ENCODE assay signal across 8 cellular contexts in the genomic region with DNA sequence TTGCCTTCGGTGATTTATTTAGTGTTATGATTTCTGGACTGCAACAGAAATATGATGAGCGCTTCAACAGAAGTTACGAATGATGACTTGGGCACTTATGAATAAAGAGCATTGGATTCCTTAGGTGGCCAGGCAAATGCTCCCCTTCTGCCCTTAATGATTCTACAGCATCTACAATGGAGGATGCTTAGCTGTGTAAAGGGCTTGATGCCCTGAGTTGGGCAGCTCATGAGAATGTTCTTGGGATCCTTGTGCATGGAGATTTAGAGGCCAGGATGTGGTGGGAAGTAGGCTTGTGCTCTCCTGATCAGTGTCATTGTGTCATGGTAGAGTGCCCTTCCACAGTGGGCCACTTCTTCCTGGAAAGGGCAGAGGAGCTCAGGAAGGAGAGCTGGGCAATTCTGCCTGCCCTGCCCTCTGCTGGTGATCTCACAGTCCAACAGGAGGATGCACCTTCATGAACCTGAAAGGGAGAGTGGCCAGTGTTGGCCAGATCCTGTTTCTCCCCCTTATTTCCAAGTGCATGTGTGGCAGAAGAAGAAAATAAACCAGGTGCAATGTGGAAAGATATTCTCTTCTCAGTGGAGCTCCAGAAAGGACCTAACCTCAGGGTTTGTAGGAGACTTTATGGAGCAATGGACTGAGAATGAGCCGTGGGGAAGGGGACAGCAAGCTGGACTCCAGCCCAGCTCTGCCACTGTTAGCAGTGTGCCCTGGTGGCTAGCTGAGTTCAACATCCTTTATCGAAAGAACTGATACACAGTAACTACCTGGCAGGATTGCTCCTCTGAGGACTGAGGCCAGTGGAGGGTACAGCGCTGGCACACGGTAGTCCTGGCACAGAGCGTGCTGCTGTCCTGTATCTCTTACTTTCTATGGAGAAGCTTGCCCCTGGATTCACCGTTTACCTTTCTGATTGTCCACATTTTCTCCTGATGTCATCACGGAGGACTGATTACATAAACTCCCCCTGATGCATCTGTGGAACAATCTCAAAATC.
DNase-seq lines count a peak whose midpoint lies in the region; ATAC-seq and TF ChIP-seq lines count a peak whose summit lies in the region.

No MANE protein-coding gene starts in this region.

- no peak overlapping the region for H3K4me3 ChIP-seq in MG63
- no peak overlapping the region for H3K4me3 ChIP-seq in cardiac fibroblast (replicated peaks in 1 of 2; ENCODE audit: low read depth in 2 of 2, low read length in 2 of 2)
- no peak overlapping the region for H3K4me3 ChIP-seq in neuronal stem cell (ENCODE audit: low read length in 2 of 2)

- no peak overlapping the region for H2BK120ac ChIP-seq in neuronal stem cell (ENCODE audit: low read depth, low read length)

- ATAC-seq in activated CD4-positive, alpha-beta T cell treated with anti-CD3 and anti-CD28 coated beads for 36 hours, result no peak
- ATAC-seq in GM21528 (IDR thresholded peaks at IDR 0.05; ENCODE audit: low FRiP score, unreplicated experiment), result no peak

- H3K9me3 Mint-ChIP-seq in activated CD4-positive, alpha-beta T cell treated with anti-CD3 and anti-CD28 coated beads for 36 hours (ENCODE audit: low read depth), result no peaks in the 10 kb centered on the region

- no peak overlapping the region for H3K4me3 Mint-ChIP-seq in activated CD4-positive, alpha-beta T cell treated with anti-CD3 and anti-CD28 coated beads for 36 hours

- no peaks in the 10 kb centered on the region for H3K79me1 ChIP-seq in neuronal stem cell (ENCODE audit: low read depth, low read length)

- POLR2A ChIA-PET in activated CD4-positive, alpha-beta T cell treated with anti-CD3 and anti-CD28 coated beads for 36 hours (lab: Charles Lee), result no interaction called here

- no peak overlapping the region for H3K27ac Mint-ChIP-seq in activated CD4-positive, alpha-beta T cell treated with anti-CD3 and anti-CD28 coated beads for 36 hours

- H3K27me3 Mint-ChIP-seq in activated CD4-positive, alpha-beta T cell treated with anti-CD3 and anti-CD28 coated beads for 36 hours, result no peaks in the 10 kb centered on the region

- no peak overlapping the region for H3K27ac ChIP-seq in neuronal stem cell (replicated peaks; ENCODE audit: low read length)

- WGBS in neuronal stem cell (ENCODE audit: extremely low coverage in 2 of 2, insufficient read length in 2 of 2, insufficient replicate concordance in 1 of 2), 2 donors, result no CpG with 5 or more reads among the region's 10 CpGs

- H3K36me3 ChIP-seq in MG63, result peaks cover 96% of the 10 kb centered on the region
- no peaks in the 10 kb centered on the region for H3K36me3 ChIP-seq in neuronal stem cell (replicated peaks in 1 of 2; ENCODE audit: control insufficient read depth in 2 of 2, insufficient read depth in 2 of 2, low read length in 2 of 2)

- no peaks in the 10 kb centered on the region for H3K4me1 ChIP-seq in neuronal stem cell (ENCODE audit: control insufficient read depth in 2 of 2, insufficient read depth in 1 of 2, low read depth in 1 of 2, low read length in 2 of 2)

- no peak overlapping the region for H3K4me2 ChIP-seq in neuronal stem cell (ENCODE audit: insufficient read depth, low read length, poor library complexity, severe bottlenecking)

- H2AK5ac ChIP-seq in neuronal stem cell (ENCODE audit: low read depth, low read length), result no peak overlapping the region

- H4K8ac ChIP-seq in neuronal stem cell (ENCODE audit: low read depth, low read length), result no peak overlapping the region

- intact Hi-C loops in activated CD4-positive, alpha-beta T cell treated with anti-CD3 and anti-CD28 coated beads for 36 hours (cut with DNase I, micrococcal nuclease), result no loop called here

- no peaks in the 10 kb centered on the region for H3K27me3 ChIP-seq in MG63
- no peaks in the 10 kb centered on the region for H3K27me3 ChIP-seq in neuronal stem cell (ENCODE audit: control insufficient read depth in 3 of 3, insufficient read depth in 3 of 3, low read depth in 1 of 3, low read length in 3 of 3)

- H3K4me1 Mint-ChIP-seq in activated CD4-positive, alpha-beta T cell treated with anti-CD3 and anti-CD28 coated beads for 36 hours, result no peaks in the 10 kb centered on the region

- no peaks in the 10 kb centered on the region for H3K36me3 Mint-ChIP-seq in activated CD4-positive, alpha-beta T cell treated with anti-CD3 and anti-CD28 coated beads for 36 hours (ENCODE audit: low read depth)

- no peak overlapping the region for H2AFZ ChIP-seq in neuronal stem cell (ENCODE audit: low read length)

- no peaks in the 10 kb centered on the region for H3K9me3 ChIP-seq in MG63
- H3K9me3 ChIP-seq in neuronal stem cell (replicated peaks in 1 of 2; ENCODE audit: control insufficient read depth in 2 of 2, insufficient read depth in 1 of 2, low read depth in 1 of 2, low read length in 2 of 2), result peaks cover 0 to 2% of the 10 kb centered on the region in 2 donors

- H3K23ac ChIP-seq in neuronal stem cell (ENCODE audit: low read depth, low read length, poor library complexity), result no peak overlapping the region

- CTCF ChIA-PET in activated CD4-positive, alpha-beta T cell treated with anti-CD3 and anti-CD28 coated beads for 36 hours (lab: Charles Lee), result interaction anchor here (0.6 to 0.7 kb wide), 2 partner anchors 161 to 1028 kb away, joined by 3 read pairs; no protein-coding TSS in a partner anchor

- DNase-seq in activated CD4-positive, alpha-beta T cell treated with anti-CD3 and anti-CD28 coated beads for 36 hours, result peak; percentile 21
- no peak for DNase-seq in activated CD4-positive, alpha-beta T cell treated with anti-CD3 and anti-CD28 coated beads for 1 hour
- DNase-seq in MG63 (peak; percentile 18), cardiac fibroblast (ENCODE audit: low read depth in 2 of 2) (peak; percentile 49 to 73), neuronal stem cell (ENCODE audit: low spot score) (peak; percentile 32), epidermal melanocyte (ENCODE audit: insufficient read length, low spot score) (no peak), NCI-H2107 (lab: John Stamatoyannopoulos, UW) (no peak)

- no peak overlapping the region for H2BK15ac ChIP-seq in neuronal stem cell (ENCODE audit: low read length)

- no peak overlapping the region for H2BK5ac ChIP-seq in neuronal stem cell (ENCODE audit: low read length)

- no peak overlapping the region for H2BK12ac ChIP-seq in neuronal stem cell (ENCODE audit: low read length)

- H3K9ac ChIP-seq in neuronal stem cell (ENCODE audit: low read depth, low read length, poor library complexity), result no peak overlapping the region

- no peak overlapping the region for H4K91ac ChIP-seq in neuronal stem cell (ENCODE audit: low read depth, low read length, poor library complexity)

- H3K18ac ChIP-seq in neuronal stem cell (ENCODE audit: low read length), result no peak overlapping the region

- TF ChIP-seq CTCF in cardiac fibroblast (IDR thresholded peaks at IDR 0.05; ENCODE audit: low read depth, low read length), result peak; percentile 88

- no peak overlapping the region for H3K4ac ChIP-seq in neuronal stem cell (ENCODE audit: low read length)

- H3K14ac ChIP-seq in neuronal stem cell (ENCODE audit: low read length), result no peak overlapping the region

Comparison
In these comparisons a context has a peak if more than half of its experiments do, and no peak if none do; other contexts are left out.
1. DNase-seq: peak in activated CD4-positive, alpha-beta T cell treated with anti-CD3 and anti-CD28 coated beads for 36 hours (single experiment), MG63 (single experiment), cardiac fibroblast (2 of 2) and neuronal stem cell (single experiment); none in activated CD4-positive, alpha-beta T cell treated with anti-CD3 and anti-CD28 coated beads for 1 hour (single experiment), epidermal melanocyte (single experiment) and NCI-H2107 (single experiment).